13 cellular contexts compared by ENCODE assay signal in genomic region chr22:44383071-44383575, GRCh38.
"Had no signal": no experiment of that assay in that cellular context is flagged by ENCODE, and none has a peak within 500 bp of the region (broad histone marks: within the 10 kb centered on the region; RNA-seq: fewer than 3 reads in every experiment).

No MANE protein-coding gene starts in this region.

- H3K9me3 ChIP-seq: gastrocnemius medialis, neutrophil, suprapubic skin, vagina had no signal

- H3K27me3 ChIP-seq: ascending aorta, transverse colon, vagina had no signal

- H3K4me3 ChIP-seq: ascending aorta, breast epithelium, gastrocnemius medialis, suprapubic skin, transverse colon, vagina had no signal

- DNase-seq: activated CD4-positive, alpha-beta T cell treated with anti-CD3 and anti-CD28 coated beads, Interleukin-2, amount 50 U/mL, for 48 hours; activated gamma-delta T cell; effector CD4-positive, alpha-beta T cell; gastrocnemius medialis; stimulated activated CD4-positive, alpha-beta T cell treated with anti-CD3 and anti-CD28 coated beads, Interleukin-2, amount 100 ng/mL, for 24 hours; transverse colon had no signal

- H3K27ac ChIP-seq: ascending aorta, breast epithelium, gastrocnemius medialis, neutrophil, parathyroid adenoma, suprapubic skin, transverse colon, vagina had no signal

- H3K4me1 ChIP-seq: ascending aorta, breast epithelium, gastrocnemius medialis, parathyroid adenoma, suprapubic skin, vagina had no signal

- H3K36me3 ChIP-seq: ascending aorta, breast epithelium, gastrocnemius medialis, neutrophil, suprapubic skin, transverse colon, vagina had no signal

- ATAC-seq: esophagus mucosa, gastrocnemius medialis had no signal
